ENCODE assay signal across 22 cellular contexts in genomic region chr2:72036595-72036994, GRCh38.
"Had no signal": no experiment of that assay in that cellular context is flagged by ENCODE, and none has a peak within 500 bp of the region (broad histone marks: within the 10 kb centered on the region; RNA-seq: fewer than 3 reads in every experiment).

No MANE protein-coding gene starts in this region.

- DNase-seq: colonic mucosa; effector memory CD4-positive, alpha-beta T cell; erythroblast; hypothalamus; kidney; mucosa of descending colon; naive B cell; pancreas; right lobe of liver; small intestine; stimulated activated CD4-positive, alpha-beta T cell treated with anti-CD3 and anti-CD28 coated beads, Interleukin-15, amount 100 ng/mL, for 24 hours; stimulated activated CD4-positive, alpha-beta T cell treated with anti-CD3 and anti-CD28 coated beads, Interleukin-2, amount 100 ng/mL, for 48 hours; stimulated activated naive B cell treated with anti-CD40 and anti-IgM and Interleukin-4, amounts not matched to agents 10 μg/mL and 1 μg/mL and 100 μg/mL, for 72 hours; upper lobe of left lung; uterus had no signal

- FAIRE-seq: endothelial cell of umbilical vein, frontal cortex, kidney, pancreas, small intestine had no signal

- H3K4me3 ChIP-seq: colonic mucosa, mucosa of descending colon, pancreas, right lobe of liver, thoracic aorta, tibial nerve, upper lobe of left lung, uterus had no signal

- H3K27me3 ChIP-seq: colonic mucosa, neutrophil, pancreas, right lobe of liver, tibial nerve, upper lobe of left lung, uterus had no signal

- H3K4me1 ChIP-seq: colonic mucosa, pancreas, right lobe of liver, upper lobe of left lung, uterus had no signal

- ATAC-seq: left lobe of liver; mucosa of descending colon; natural killer cell treated with Interleukin-12 subunit alpha and Interleukin-12 subunit beta and Interleukin-15 and Interleukin-18, amount 100 ng/mL, for 72 hours; pancreas; stimulated activated naive B cell treated with anti-CD40 and anti-IgM and Interleukin-4, amounts not matched to agents 10 μg/mL and 1 μg/mL and 100 μg/mL, for 72 hours had no signal

- H3K36me3 ChIP-seq: colonic mucosa, neutrophil, pancreas, right lobe of liver, thoracic aorta, tibial nerve, upper lobe of left lung, uterus had no signal

- H3K27ac ChIP-seq: colonic mucosa, neutrophil, pancreas, right lobe of liver, thoracic aorta, tibial nerve, upper lobe of left lung, uterus had no signal

- H3K9me3 ChIP-seq: colonic mucosa, mucosa of descending colon, neutrophil, pancreas, right lobe of liver, thoracic aorta, tibial nerve, upper lobe of left lung, uterus had no signal
